In genomic region chr4:152927737-152928136, GRCh38 we compare ENCODE assay signal across 25 cellular contexts. TPM values are rescaled to one million over a fixed set of nuclear protein-coding genes. Genes with fewer than 3 reads are reported as not detected.
DNase-seq lines count a peak whose midpoint lies in the region; ATAC-seq and TF ChIP-seq lines count a peak whose summit lies in the region.
"Had no signal": no experiment of that assay in that cellular context is flagged by ENCODE, and none has a peak within 500 bp of the region (broad histone marks: within the 10 kb centered on the region; RNA-seq: fewer than 3 reads in every experiment).

No MANE protein-coding gene starts in this region.

- H3K4me1 ChIP-seq in OCI-LY3 (ENCODE audit: low read length) (peaks cover 19% of the 10 kb centered on the region), upper lobe of right lung (no peaks in the 10 kb centered on the region), SJCRH30 (no peaks in the 10 kb centered on the region)
- H3K4me1 ChIP-seq: esophagus muscularis mucosa, gastroesophageal sphincter, right atrium auricular region, SJSA1, uterus had no signal

- no peak overlapping the region for H2AFZ ChIP-seq in OCI-LY3 (ENCODE audit: low read depth, low read length)

- TF ChIP-seq CTCF in OCI-LY3 (IDR thresholded peaks at IDR 0.05; ENCODE audit: low read depth, low read length): no peak
- TF ChIP-seq CTCF in upper lobe of right lung (IDR thresholded peaks at IDR 0.05): no peak

- H3K36me3 ChIP-seq in OCI-LY3 (replicated peaks; ENCODE audit: low read depth, low read length) (no peaks in the 10 kb centered on the region), upper lobe of right lung (no peaks in the 10 kb centered on the region), SJCRH30 (no peaks in the 10 kb centered on the region)
- H3K36me3 ChIP-seq: esophagus muscularis mucosa, gastroesophageal sphincter, right atrium auricular region, SJSA1, uterus had no signal

- H3K4me3 ChIP-seq in OCI-LY3 (ENCODE audit: low read length): no peak overlapping the region
- H3K4me3 ChIP-seq in upper lobe of right lung: no peak overlapping the region
- H3K4me3 ChIP-seq in SJCRH30: no peak overlapping the region
- H3K4me3 ChIP-seq: esophagus muscularis mucosa, gastroesophageal sphincter, right atrium auricular region, SJSA1, uterus had no signal

- H3K79me2 ChIP-seq in OCI-LY3 (ENCODE audit: low read length): no peaks in the 10 kb centered on the region

- peak overlapping the region; percentile 18 for H3K4me2 ChIP-seq in OCI-LY3 (ENCODE audit: low read length)

- H4K20me1 ChIP-seq in OCI-LY3 (ENCODE audit: insufficient read depth, low read length): no peaks in the 10 kb centered on the region

- no peak overlapping the region for H3K9ac ChIP-seq in OCI-LY3 (ENCODE audit: low read length)

- H3K27ac ChIP-seq in OCI-LY3 (ENCODE audit: low read length) (no peak overlapping the region), upper lobe of right lung (no peak overlapping the region), SJCRH30 (no peak overlapping the region)
- H3K27ac ChIP-seq: esophagus muscularis mucosa, gastroesophageal sphincter, right atrium auricular region, SJSA1, uterus had no signal

- DNase-seq in NCI-H510A treated with DMSO at 0.1 percent for 48 hours (lab: John Stamatoyannopoulos, UW) (peak; percentile 41), NCI-H510A (lab: John Stamatoyannopoulos, UW) (no peak), upper lobe of right lung (no peak), NCI-H2227 treated with DMSO at 0.1 percent for 48 hours (lab: John Stamatoyannopoulos, UW) (no peak), SJCRH30 (no peak), activated gamma-delta T cell (lab: John Stamatoyannopoulos, UW) (no peak)
- DNase-seq: activated CD4-positive, alpha-beta T cell treated with anti-CD3 and anti-CD28 coated beads for 48 hours; activated CD8-positive, alpha-beta memory T cell treated with anti-CD3 and anti-CD28 coated beads, Interleukin-2, amount 10 ng/mL, durations not matched to agents 7 days and 5 days; activated naive CD8-positive, alpha-beta T cell treated with anti-CD3 and anti-CD28 coated beads, Interleukin-2, amount 50 U/mL, for 24 hours; Calu3; effector memory CD4-positive, alpha-beta T cell; mesendoderm; naive B cell; NCI-H1417 treated with DMSO at 0.1 percent for 48 hours; NCI-H2171; NCI-H69; PC-3; stimulated activated CD4-positive, alpha-beta T cell treated with anti-CD3 and anti-CD28 coated beads, Interleukin-12 subunit alpha, Interleukin-12 subunit beta, amount 100 ng/mL, for 4 hours; uterus had no signal

- H3K27me3 ChIP-seq in OCI-LY3 (ENCODE audit: low read depth, low read length) (no peaks in the 10 kb centered on the region), upper lobe of right lung (no peaks in the 10 kb centered on the region), SJCRH30 (no peaks in the 10 kb centered on the region)
- H3K27me3 ChIP-seq: esophagus muscularis mucosa, gastroesophageal sphincter, right atrium auricular region, SJSA1, uterus had no signal

- H3K9me3 ChIP-seq in OCI-LY3 (ENCODE audit: insufficient read depth, low read length): no peaks in the 10 kb centered on the region
- H3K9me3 ChIP-seq in upper lobe of right lung: no peaks in the 10 kb centered on the region
- no peaks in the 10 kb centered on the region for H3K9me3 ChIP-seq in SJCRH30 (replicated peaks)
- H3K9me3 ChIP-seq: esophagus muscularis mucosa, gastroesophageal sphincter, right atrium auricular region, SJSA1, uterus had no signal

- ATAC-seq in HG02642 (IDR thresholded peaks at IDR 0.05; ENCODE audit: poor library complexity, unreplicated experiment) (peak; percentile 65), upper lobe of right lung (peak; percentile 51)
- ATAC-seq: activated CD8-positive, alpha-beta memory T cell treated with anti-CD3 and anti-CD28 coated beads, Interleukin-2, amount 10 ng/mL, durations not matched to agents 7 days and 5 days; activated naive CD8-positive, alpha-beta T cell treated with anti-CD3 and anti-CD28 coated beads, Interleukin-2, amount 50 U/mL, for 24 hours; gastroesophageal sphincter; PC-3 had no signal

- intact Hi-C loops in upper lobe of right lung (cut with DNase I): no loop called here

RNA-seq across cellular contexts. Expression of gene FHDC1, which starts 8.4 kb away (rescaled TPM):
- total RNA-seq in upper lobe of right lung: 25.7 TPM
- 1.9 and 2.0 TPM in 2 replicates for total RNA-seq in SJCRH30 (2014; rRNA removed; shearing (Covaris generic))
